ENCODE assay signal across 21 cellular contexts in the genomic region with DNA sequence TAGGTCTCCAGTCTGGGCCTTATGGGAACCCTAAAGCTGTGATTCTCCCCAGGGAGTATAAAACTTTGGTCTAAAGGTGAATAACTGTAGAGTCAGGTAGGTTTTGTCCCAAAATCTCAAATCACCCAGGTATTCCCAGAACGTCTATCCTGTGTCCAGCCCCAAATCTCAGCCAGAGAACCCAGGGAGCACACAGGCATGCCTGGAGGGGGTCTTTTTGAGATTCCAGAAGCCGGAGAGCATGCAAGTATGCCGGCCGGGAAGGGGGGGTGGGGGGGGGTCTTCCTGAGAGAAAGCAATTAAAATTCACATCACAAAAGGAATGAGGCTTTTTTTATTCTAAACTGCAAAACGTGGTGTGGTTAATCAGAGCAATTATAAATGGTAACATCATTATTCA.
DNase-seq lines count a peak whose midpoint lies in the region; ATAC-seq and TF ChIP-seq lines count a peak whose summit lies in the region.
"Had no signal": no experiment of that assay in that cellular context is flagged by ENCODE, and none has a peak within 500 bp of the region (broad histone marks: within the 10 kb centered on the region; RNA-seq: fewer than 3 reads in every experiment).

No MANE protein-coding gene starts in this region.

- no peak overlapping the region for H3K4me3 ChIP-seq in iPS-18a (ENCODE audit: low read length)

- H3K4me3 Mint-ChIP-seq in H9 (peak overlapping the region; percentile 5 to 39; a peak in 1 of 5 replicates), WTC11 (peak overlapping the region; percentile 23), progenitor cell of endocrine pancreas (ENCODE audit: low read depth) (no peak overlapping the region)
- H3K4me3 Mint-ChIP-seq: CD4-positive, CD25-positive, alpha-beta regulatory T cell; CD8-positive, alpha-beta memory T cell; IgD-negative memory B cell had no signal

- H2AFZ ChIP-seq in H9 (ENCODE audit: low read length): no peak overlapping the region

- H3K27me3 ChIP-seq in H9 (ENCODE audit: insufficient read depth, low read length) (no peaks in the 10 kb centered on the region), iPS-18a (ENCODE audit: control insufficient read depth, insufficient read depth, low read length) (peaks cover 8% of the 10 kb centered on the region)
- H3K27me3 ChIP-seq: BE2C had no signal

- H4K20me1 ChIP-seq in H9 (ENCODE audit: control insufficient read depth, insufficient read depth, insufficient read length): no peaks in the 10 kb centered on the region

- POLR2A ChIA-PET in WTC11 (lab: Charles Lee): no interaction called here

- peaks cover 22% of the 10 kb centered on the region for H3K27me3 Mint-ChIP-seq in H9 (ENCODE audit: low read depth)
- peaks cover 12% of the 10 kb centered on the region for H3K27me3 Mint-ChIP-seq in WTC11 (ENCODE audit: low read depth)
- no peaks in the 10 kb centered on the region for H3K27me3 Mint-ChIP-seq in progenitor cell of endocrine pancreas
- H3K27me3 Mint-ChIP-seq: CD4-positive, CD25-positive, alpha-beta regulatory T cell; CD8-positive, alpha-beta memory T cell; IgD-negative memory B cell had no signal

- H3K18ac ChIP-seq in H9 (ENCODE audit: insufficient read length, low read depth, low read length): no peak overlapping the region

- no peaks in the 10 kb centered on the region for H3K79me2 ChIP-seq in H9 (ENCODE audit: insufficient read depth, low read length)

- peak overlapping the region in 1 of 3 experiments; percentile 95; a peak in 2 of 7 replicates for H3K27ac Mint-ChIP-seq in H9
- peak overlapping the region; percentile 94 for H3K27ac Mint-ChIP-seq in WTC11
- H3K27ac Mint-ChIP-seq in progenitor cell of endocrine pancreas: peak overlapping the region; percentile 97
- H3K27ac Mint-ChIP-seq: CD4-positive, CD25-positive, alpha-beta regulatory T cell; IgD-negative memory B cell had no signal

- H2BK120ac ChIP-seq in H9 (ENCODE audit: low read depth, low read length, poor library complexity, severe bottlenecking): no peak overlapping the region

- H3T11ph ChIP-seq in H9 (ENCODE audit: low read length): no peak overlapping the region

- no peak overlapping the region for H2BK5ac ChIP-seq in H9 (ENCODE audit: insufficient read length, low read length)

- peaks cover 48 to 49% of the 10 kb centered on the region in 2 experiments for H3K4me1 Mint-ChIP-seq in H9
- H3K4me1 Mint-ChIP-seq in WTC11: peaks cover 49% of the 10 kb centered on the region
- peaks cover 43% of the 10 kb centered on the region for H3K4me1 Mint-ChIP-seq in progenitor cell of endocrine pancreas (ENCODE audit: low read depth)
- H3K4me1 Mint-ChIP-seq: CD4-positive, CD25-positive, alpha-beta regulatory T cell; CD8-positive, alpha-beta memory T cell had no signal

- TF ChIP-seq CTCF in H9 (conservative IDR thresholded peaks at IDR 0.05) (no peak), WTC11 (IDR thresholded peaks at IDR 0.05) (no peak), progenitor cell of endocrine pancreas (IDR thresholded peaks at IDR 0.05; ENCODE audit: unreplicated experiment) (no peak)

- H3K9ac ChIP-seq in H9 (ENCODE audit: extremely low read depth, insufficient read length, low read length) (no peak overlapping the region), iPS-18a (ENCODE audit: low read length) (peak overlapping the region; percentile 17)

- peak; percentile 43 for DNase-seq in H9
- no peak for DNase-seq in WTC11 (ENCODE audit: low spot score)
- DNase-seq in progenitor cell of endocrine pancreas (ENCODE audit: low spot score, unreplicated experiment): no peak
- DNase-seq in KG1 (lab: John Stamatoyannopoulos, UW): no peak
- DNase-seq in activated CD4-positive, alpha-beta T cell treated with anti-CD3 and anti-CD28 coated beads for 4 hours: no peak
- DNase-seq in dermis blood vessel endothelial cell: no peak
- DNase-seq: ACHN; BE2C; C1 segment of cervical spinal cord; CD4-positive, CD25-positive, alpha-beta regulatory T cell; CD8-positive, alpha-beta memory T cell; COR-L47; GDM1; GOT3; KBM-7 had no signal

- H2BK15ac ChIP-seq in H9 (ENCODE audit: low read depth, low read length): no peak overlapping the region

- WGBS in H9 (ENCODE audit: extremely low coverage, insufficient read length, low lambda C conversion rate): no CpG with 5 or more reads among the region's 5 CpGs

- H3K27ac ChIP-seq in H9 (ENCODE audit: insufficient read length, low read depth, low read length) (no peak overlapping the region), iPS-18a (ENCODE audit: low read length) (no peak overlapping the region)
- H3K27ac ChIP-seq: HL-60 had no signal

- H3K9me3 Mint-ChIP-seq in H9 (peaks cover 0 to 1% of the 10 kb centered on the region in 2 experiments; a peak in 3 of 5 replicates), WTC11 (peaks cover 6% of the 10 kb centered on the region), progenitor cell of endocrine pancreas (ENCODE audit: low read depth) (peaks cover 6% of the 10 kb centered on the region)

- no peak overlapping the region for H2BK12ac ChIP-seq in H9 (ENCODE audit: insufficient read length, low read depth, low read length)

- no peaks in the 10 kb centered on the region for H3K36me3 ChIP-seq in iPS-18a (ENCODE audit: control insufficient read depth, low read depth, low read length)
- H3K36me3 ChIP-seq: BE2C had no signal

- no peak overlapping the region for H2AK5ac ChIP-seq in H9 (ENCODE audit: insufficient read length, low read length)

- H3K79me1 ChIP-seq in H9 (ENCODE audit: insufficient read depth, low read depth, low read length, poor library complexity, severe bottlenecking): no peaks in the 10 kb centered on the region

- no peak overlapping the region for H3K4me2 ChIP-seq in H9 (ENCODE audit: insufficient read depth, insufficient read length, low read length)

- no peak overlapping the region for H4K8ac ChIP-seq in H9 (replicated peaks; ENCODE audit: insufficient read length, low read depth, low read length)

- H3K4ac ChIP-seq in H9 (ENCODE audit: low read depth, low read length): no peak overlapping the region

- H3K36me3 Mint-ChIP-seq in H9 (ENCODE audit: insufficient read depth in 1 of 3, low read depth in 3 of 3) (peaks cover 0 to 6% (median 5%) of the 10 kb centered on the region in 3 experiments; a peak in 4 of 7 replicates), WTC11 (no peaks in the 10 kb centered on the region), progenitor cell of endocrine pancreas (ENCODE audit: insufficient read depth) (peaks cover 13% of the 10 kb centered on the region)
- H3K36me3 Mint-ChIP-seq: CD4-positive, CD25-positive, alpha-beta regulatory T cell; CD8-positive, alpha-beta memory T cell had no signal

- H4K5ac ChIP-seq in H9 (ENCODE audit: insufficient read length, low read depth, low read length): no peak overlapping the region

- H3K4me1 ChIP-seq in H9 (ENCODE audit: insufficient read depth, low read length): peaks cover 8% of the 10 kb centered on the region; the same call in 1 of the 2 replicates
- H3K4me1 ChIP-seq in iPS-18a (ENCODE audit: control insufficient read depth, low read depth, low read length): peaks cover 25% of the 10 kb centered on the region
- H3K4me1 ChIP-seq: BE2C had no signal

- H3K9me3 ChIP-seq in H9 (ENCODE audit: control insufficient read depth, low read depth, low read length) (no peaks in the 10 kb centered on the region), iPS-18a (ENCODE audit: control insufficient read depth, low read depth, low read length) (no peaks in the 10 kb centered on the region)
- H3K9me3 ChIP-seq: BE2C had no signal

- no peak overlapping the region for H3K56ac ChIP-seq in H9 (ENCODE audit: insufficient read length, low read depth, low read length)

- CTCF ChIA-PET in WTC11 (lab: Charles Lee): interaction anchor here (0.9 kb wide), 1 partner anchor 429 kb away, joined by 3 read pairs; no protein-coding TSS in a partner anchor

- no peaks in the 10 kb centered on the region for H3K23me2 ChIP-seq in H9 (ENCODE audit: insufficient read length, low read depth, low read length, poor library complexity, severe bottlenecking)

- no peak overlapping the region for H3K23ac ChIP-seq in H9 (ENCODE audit: insufficient read length, low read depth, low read length)

- H4K91ac ChIP-seq in H9 (ENCODE audit: insufficient read length, low read depth, low read length): no peak overlapping the region

- ATAC-seq in WTC11 (peak; percentile 69), GM18907 (IDR thresholded peaks at IDR 0.05; ENCODE audit: unreplicated experiment) (no peak)
- ATAC-seq: HCT116, HepG2 had no signal

- H3K14ac ChIP-seq in H9 (ENCODE audit: insufficient read depth, low read length): no peak overlapping the region

- H2BK20ac ChIP-seq in H9 (ENCODE audit: low read depth, low read length, poor library complexity, severe bottlenecking): no peak overlapping the region

TF ChIP-seq in WTC11, 78 proteins besides CTCF, POLR2A, EP300 and RAD21 (continues in another document):
- no peak for TF ChIP-seq TP53 (CRISPR knock-in tag; IDR thresholded peaks at IDR 0.05)
- TF ChIP-seq USF2 (CRISPR knock-in tag; IDR thresholded peaks at IDR 0.05): no peak
- TF ChIP-seq E2F1 (CRISPR knock-in tag; IDR thresholded peaks at IDR 0.05): no peak
- TF ChIP-seq CDX4 (CRISPR knock-in tag; IDR thresholded peaks at IDR 0.05; ENCODE audit: borderline replicate concordance): no peak
- TF ChIP-seq NR1H2 (CRISPR knock-in tag; IDR thresholded peaks at IDR 0.05): no peak
